ENCODE assay signal across 14 cellular contexts in the genomic region with DNA sequence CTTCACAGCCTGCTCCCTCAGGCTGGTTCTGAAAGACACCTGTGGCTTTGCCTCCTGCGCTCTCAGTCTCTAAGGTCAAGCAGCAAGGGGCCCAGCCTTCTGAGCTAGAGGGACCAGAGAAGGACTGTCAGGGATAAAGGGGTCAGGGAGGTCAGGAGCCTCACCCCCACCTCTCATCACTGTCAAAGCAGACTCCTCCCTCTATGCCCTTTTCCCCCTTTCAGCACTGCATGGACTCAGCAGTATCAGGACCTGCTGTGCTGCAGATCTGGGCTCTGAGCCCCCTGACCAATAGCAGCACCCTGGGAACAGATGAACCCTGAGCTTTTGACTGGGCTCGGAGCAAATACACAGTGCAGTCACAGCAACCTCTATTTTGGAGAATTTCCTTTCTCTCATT.
"Had no signal": no experiment of that assay in that cellular context is flagged by ENCODE, and none has a peak within 500 bp of the region (broad histone marks: within the 10 kb centered on the region; RNA-seq: fewer than 3 reads in every experiment).

No MANE protein-coding gene starts in this region.

- H3K27ac Mint-ChIP-seq: activated naive CD4-positive, alpha-beta T cell treated with anti-CD3 and anti-CD28 coated beads, Interleukin-2, amount 10 ng/mL, durations not matched to agents 7 days and 5 days; dendritic cell treated with granulocyte-macrophage colony-stimulating factor and Interleukin-4, amounts not matched to agents 40 ng/mL and 50 ng/mL, for 4 days had no signal

- H3K36me3 ChIP-seq: suprapubic skin, upper lobe of left lung had no signal

- H3K27me3 ChIP-seq: hepatocyte, suprapubic skin, upper lobe of left lung had no signal

- DNase-seq: activated CD4-positive, alpha-beta T cell treated with anti-CD3 and anti-CD28 coated beads for 48 hours; activated naive CD4-positive, alpha-beta T cell treated with anti-CD3 and anti-CD28 coated beads, Interleukin-2, amount 10 ng/mL, durations not matched to agents 7 days and 5 days; kidney glomerular epithelial cell; midbrain; occipital lobe; psoas muscle; stimulated activated CD4-positive, alpha-beta T cell treated with anti-CD3 and anti-CD28 coated beads, Interleukin-2, amount 100 ng/mL, for 24 hours; stimulated activated naive CD4-positive, alpha-beta T cell treated with Interleukin-2 at 50 U/mL for 16 hours; upper lobe of left lung had no signal

- H3K4me3 ChIP-seq: hepatocyte, psoas muscle, suprapubic skin, upper lobe of left lung had no signal

- H3K4me2 ChIP-seq: hepatocyte had no signal

- H3K9me3 Mint-ChIP-seq: activated naive CD4-positive, alpha-beta T cell treated with anti-CD3 and anti-CD28 coated beads, Interleukin-2, amount 10 ng/mL, durations not matched to agents 7 days and 5 days; central memory CD8-positive, alpha-beta T cell; dendritic cell treated with granulocyte-macrophage colony-stimulating factor and Interleukin-4, amounts not matched to agents 40 ng/mL and 50 ng/mL, for 4 days had no signal

- H3K27ac ChIP-seq: hepatocyte, psoas muscle, suprapubic skin, upper lobe of left lung had no signal

- H3K4me3 Mint-ChIP-seq: activated naive CD4-positive, alpha-beta T cell treated with anti-CD3 and anti-CD28 coated beads, Interleukin-2, amount 10 ng/mL, durations not matched to agents 7 days and 5 days; central memory CD8-positive, alpha-beta T cell; dendritic cell treated with granulocyte-macrophage colony-stimulating factor and Interleukin-4, amounts not matched to agents 40 ng/mL and 50 ng/mL, for 4 days had no signal

- H3K9me3 ChIP-seq: psoas muscle, suprapubic skin, upper lobe of left lung had no signal

- ATAC-seq: psoas muscle, sciatic nerve had no signal
